In the genomic region with DNA sequence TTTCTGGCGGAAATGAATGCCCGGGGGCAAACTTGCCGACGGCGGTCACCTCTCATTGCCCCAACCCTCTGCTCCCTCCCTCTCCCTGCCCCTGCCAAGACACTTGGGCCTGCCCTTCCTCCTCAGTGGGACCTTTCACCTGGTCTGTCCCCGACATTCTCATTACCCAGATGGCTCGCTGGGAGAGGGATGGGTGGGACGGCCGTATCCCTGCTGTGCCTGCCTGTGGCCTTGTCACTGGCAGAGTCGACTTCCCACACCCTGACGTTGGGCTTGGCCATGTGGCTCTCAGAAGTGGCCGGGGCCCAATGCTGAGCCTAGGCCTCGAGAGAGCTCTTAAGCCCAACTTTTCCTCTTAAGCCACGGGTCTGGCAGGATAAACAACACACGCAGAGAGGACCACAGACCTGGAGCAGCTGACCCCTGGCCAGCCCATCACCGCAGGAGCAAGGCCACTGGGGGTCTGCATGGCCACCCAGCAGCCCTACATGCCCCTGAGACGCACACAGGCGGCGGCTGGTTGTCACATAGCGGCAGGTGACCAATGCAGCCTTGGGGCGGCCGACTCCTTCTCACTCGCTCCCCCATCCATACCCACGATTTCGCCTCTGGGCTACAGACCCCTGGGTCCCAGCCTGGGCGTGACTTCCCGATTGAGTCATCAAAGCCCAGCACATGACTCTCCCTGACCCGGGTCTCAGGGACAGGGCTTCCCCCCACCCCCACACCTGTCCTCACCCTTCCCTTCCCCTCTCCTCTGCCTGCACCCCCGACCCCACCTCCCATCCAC, we compare ENCODE assay signal across 22 cellular contexts. TPM values are rescaled to one million over a fixed set of nuclear protein-coding genes. Genes with fewer than 3 reads are reported as not detected.
DNase-seq lines count a peak whose midpoint lies in the region; ATAC-seq and TF ChIP-seq lines count a peak whose summit lies in the region.
"Had no signal": no experiment of that assay in that cellular context is flagged by ENCODE, and none has a peak within 500 bp of the region (broad histone marks: within the 10 kb centered on the region; RNA-seq: fewer than 3 reads in every experiment).

No MANE protein-coding gene starts in this region.

- POLR2A ChIA-PET in SK-N-SH (lab: Yijun Ruan, JAX): no interaction called here

- peaks cover 21% of the 10 kb centered on the region for H3K79me2 ChIP-seq in SK-N-SH (ENCODE audit: insufficient read depth)

- DNase-seq in SK-N-SH (peak; percentile 27), NT2/D1 (ENCODE audit: low read depth, low spot score) (no peak), endodermal cell (peak; percentile 45), neuronal stem cell (ENCODE audit: low spot score) (no peak)
- no peak for DNase-seq in activated CD8-positive, alpha-beta memory T cell treated with anti-CD3 and anti-CD28 coated beads, Interleukin-2, amount 50 U/mL, for 4 hours
- DNase-seq: ACHN, DMS79, GM23248, MG63, NCI-H1417, NCI-H1694 treated with DMSO at 0.1 percent for 48 hours, NCI-H2081 treated with DMSO at 0.1 percent for 48 hours, NCI-H2171 treated with DMSO at 0.1 percent for 48 hours, NCI-H524 treated with DMSO at 0.1 percent for 48 hours, SHP77 treated with DMSO at 0.1 percent for 48 hours had no signal

- no peaks in the 10 kb centered on the region for H3K27me3 Mint-ChIP-seq in endodermal cell (ENCODE audit: insufficient read depth)

- TF ChIP-seq CTCF in SK-N-SH (IDR thresholded peaks at IDR 0.05) (no peak), endodermal cell (conservative IDR thresholded peaks at IDR 0.05) (no peak)

- peaks cover 11% of the 10 kb centered on the region for H3F3A ChIP-seq in SK-N-SH (replicated peaks; ENCODE audit: insufficient read depth)

- peaks cover 21% of the 10 kb centered on the region for H3K9me3 Mint-ChIP-seq in endodermal cell

- H3K4me1 ChIP-seq in SK-N-SH (ENCODE audit: control insufficient read depth in 1 of 2, insufficient read depth in 2 of 2, low read depth in 1 of 2, low read length in 1 of 2) (peaks cover 0 to 2% of the 10 kb centered on the region in 2 experiments; a peak in 1 of 4 replicates), NT2/D1 (ENCODE audit: insufficient read depth, insufficient read length) (peaks cover 11% of the 10 kb centered on the region), endodermal cell (ENCODE audit: control insufficient read depth, insufficient read depth, low read length) (no peaks in the 10 kb centered on the region), neuronal stem cell (ENCODE audit: control insufficient read depth in 2 of 2, insufficient read depth in 1 of 2, low read depth in 1 of 2, low read length in 2 of 2) (no peaks in the 10 kb centered on the region)

- H3K9me3 ChIP-seq in SK-N-SH: peaks cover 8% of the 10 kb centered on the region
- peaks cover 16% of the 10 kb centered on the region; the same call in 1 of the 2 replicates for H3K9me3 ChIP-seq in NT2/D1 (ENCODE audit: insufficient read depth, low read length)
- peaks cover 17% of the 10 kb centered on the region for H3K9me3 ChIP-seq in endodermal cell (ENCODE audit: control insufficient read depth, low read length)
- peaks cover 2 to 13% of the 10 kb centered on the region in 2 donors for H3K9me3 ChIP-seq in neuronal stem cell (replicated peaks in 1 of 2; ENCODE audit: control insufficient read depth in 2 of 2, insufficient read depth in 1 of 2, low read depth in 1 of 2, low read length in 2 of 2)
- H3K9me3 ChIP-seq: MG63 had no signal

- ATAC-seq in SK-N-SH treated with all-trans-retinoic acid at 6 μM for 48 hours: no peak
- ATAC-seq in GM18505 (IDR thresholded peaks at IDR 0.05; ENCODE audit: unreplicated experiment): no peak
- ATAC-seq in HG03280 (IDR thresholded peaks at IDR 0.05; ENCODE audit: unreplicated experiment): no peak
- ATAC-seq: GM12878, HCT116 had no signal

- no peak overlapping the region for H3K4ac ChIP-seq in neuronal stem cell (ENCODE audit: low read length)

- H3K9me2 ChIP-seq in SK-N-SH: no peaks in the 10 kb centered on the region

- no peak overlapping the region for H2AFZ ChIP-seq in SK-N-SH (ENCODE audit: low read depth)
- no peak overlapping the region for H2AFZ ChIP-seq in neuronal stem cell (ENCODE audit: low read length)
- H2AFZ ChIP-seq: GM23248 had no signal

- peak overlapping the region; percentile 30 for H3K27ac Mint-ChIP-seq in endodermal cell

- H2BK12ac ChIP-seq in neuronal stem cell (ENCODE audit: low read length): no peak overlapping the region

- H4K20me1 ChIP-seq in SK-N-SH (ENCODE audit: insufficient read depth): peaks cover under 1% of the 10 kb centered on the region; the same call in 1 of the 2 replicates

- no peak for TF ChIP-seq POLR2A in GM18505 (IDR thresholded peaks at IDR 0.05; ENCODE audit: borderline replicate concordance, extremely low read depth, insufficient read depth, insufficient read length)

- WGBS in SK-N-SH (ENCODE audit: low lambda C conversion rate): 93% methylated on average over 25 of the region's 29 CpGs
- 87 to 93% methylated on average over 9 to 28 of the region's 29 CpGs for WGBS in endodermal cell (ENCODE audit: insufficient coverage in 1 of 2, insufficient read length in 1 of 2), 2 experiments
- no CpG with 5 or more reads among the region's 29 CpGs for WGBS in neuronal stem cell (ENCODE audit: extremely low coverage in 2 of 2, insufficient read length in 2 of 2, insufficient replicate concordance in 1 of 2), 2 donors

- H3K4me2 ChIP-seq in SK-N-SH (no peak overlapping the region), neuronal stem cell (ENCODE audit: insufficient read depth, low read length, poor library complexity, severe bottlenecking) (no peak overlapping the region)

- H3K36me3 Mint-ChIP-seq in endodermal cell (ENCODE audit: low read depth): peaks cover 74% of the 10 kb centered on the region

- H2BK15ac ChIP-seq in neuronal stem cell (ENCODE audit: low read length): no peak overlapping the region

- H3K27ac ChIP-seq in SK-N-SH (ENCODE audit: low read depth in 2 of 2, low read length in 1 of 2) (no peak overlapping the region), endodermal cell (ENCODE audit: low read depth, low read length) (no peak overlapping the region), neuronal stem cell (replicated peaks; ENCODE audit: low read length) (no peak overlapping the region)
- H3K27ac ChIP-seq: 22Rv1, C4-2B, GM23248 had no signal

- CTCF ChIA-PET in SK-N-SH (lab: Yijun Ruan, JAX): interaction anchor here (0.8 kb wide), 1 partner anchor 83 kb away, joined by 3 read pairs; no protein-coding TSS in a partner anchor

- no peak overlapping the region for H3K14ac ChIP-seq in neuronal stem cell (ENCODE audit: low read length)

- H3K4me3 ChIP-seq in SK-N-SH (ENCODE audit: low read depth in 2 of 2, low read length in 1 of 2) (no peak overlapping the region), NT2/D1 (ENCODE audit: insufficient read length, low read depth) (no peak overlapping the region), endodermal cell (ENCODE audit: low read length) (no peak overlapping the region), neuronal stem cell (ENCODE audit: low read length in 2 of 2) (no peak overlapping the region)
- H3K4me3 ChIP-seq: GM12878, GM23248, MG63 had no signal

- no peak overlapping the region for H3K4me3 Mint-ChIP-seq in endodermal cell

- no peaks in the 10 kb centered on the region for H3K4me1 Mint-ChIP-seq in endodermal cell

- no peak for TF ChIP-seq RAD21 in SK-N-SH (IDR thresholded peaks at IDR 0.05; ENCODE audit: low read length)

- H3K36me3 ChIP-seq in SK-N-SH (replicated peaks in 1 of 2; ENCODE audit: control insufficient read depth in 1 of 2, insufficient read depth in 2 of 2, low read length in 1 of 2) (peaks cover 32 to 63% of the 10 kb centered on the region in 2 experiments), NT2/D1 (ENCODE audit: insufficient read depth, insufficient read length, low read length) (no peaks in the 10 kb centered on the region), endodermal cell (ENCODE audit: control insufficient read depth, insufficient read depth, low read length) (peaks cover 78% of the 10 kb centered on the region), neuronal stem cell (replicated peaks in 1 of 2; ENCODE audit: control insufficient read depth in 2 of 2, insufficient read depth in 2 of 2, low read length in 2 of 2) (peaks cover 15 to 82% of the 10 kb centered on the region in 2 donors)

- H3K79me1 ChIP-seq in neuronal stem cell (ENCODE audit: low read depth, low read length): no peaks in the 10 kb centered on the region

- no peak overlapping the region for H2AK5ac ChIP-seq in neuronal stem cell (ENCODE audit: low read depth, low read length)

- H3K18ac ChIP-seq in neuronal stem cell (ENCODE audit: low read length): peak overlapping the region; percentile 48

- no peak overlapping the region for H4K91ac ChIP-seq in neuronal stem cell (ENCODE audit: low read depth, low read length, poor library complexity)

- no peak overlapping the region for H2BK120ac ChIP-seq in neuronal stem cell (ENCODE audit: low read depth, low read length)

- H3K27me3 ChIP-seq in SK-N-SH (ENCODE audit: insufficient read depth): no peaks in the 10 kb centered on the region
- H3K27me3 ChIP-seq in NT2/D1 (ENCODE audit: insufficient read depth, insufficient read length): no peaks in the 10 kb centered on the region
- no peaks in the 10 kb centered on the region for H3K27me3 ChIP-seq in endodermal cell (ENCODE audit: control insufficient read depth, insufficient read depth, low read length, poor library complexity, severe bottlenecking)
- no peaks in the 10 kb centered on the region for H3K27me3 ChIP-seq in neuronal stem cell (ENCODE audit: control insufficient read depth in 3 of 3, insufficient read depth in 3 of 3, low read depth in 1 of 3, low read length in 3 of 3)
- H3K27me3 ChIP-seq: MG63 had no signal

- H3K9ac ChIP-seq in SK-N-SH: no peak overlapping the region
- H3K9ac ChIP-seq in NT2/D1 (ENCODE audit: insufficient read length, low read depth): peak overlapping the region; percentile 21
- no peak overlapping the region for H3K9ac ChIP-seq in endodermal cell (ENCODE audit: extremely low read depth, low read length, poor library complexity, severe bottlenecking)
- H3K9ac ChIP-seq in neuronal stem cell (ENCODE audit: low read depth, low read length, poor library complexity): no peak overlapping the region
- H3K9ac ChIP-seq: GM23248 had no signal

- H4K8ac ChIP-seq in neuronal stem cell (ENCODE audit: low read depth, low read length): no peak overlapping the region

- no peak for TF ChIP-seq EP300 in SK-N-SH (IDR thresholded peaks at IDR 0.05; ENCODE audit: borderline replicate concordance in 1 of 2, low read depth in 1 of 2, low read length in 1 of 2)

- no peak overlapping the region for H2BK5ac ChIP-seq in neuronal stem cell (ENCODE audit: low read length)

- H3K23ac ChIP-seq in neuronal stem cell (ENCODE audit: low read depth, low read length, poor library complexity): no peak overlapping the region

TF ChIP-seq in SK-N-SH, 30 proteins besides CTCF, POLR2A, EP300 and RAD21 (continues in another document):
- no peak for TF ChIP-seq RCOR1 (IDR thresholded peaks at IDR 0.05; ENCODE audit: low read length)

TF ChIP-seq in SK-N-SH treated with all-trans-retinoic acid at 6 μM for 48 hours, 23 proteins besides CTCF, POLR2A, EP300 and RAD21 (continues in another document):
- TF ChIP-seq ESRRG (CRISPR knock-in tag; IDR thresholded peaks at IDR 0.05): no peak

RNA-seq across cellular contexts. Expression of a gene that starts 40.1 kb away (rescaled TPM):
- polyA plus RNA-seq in SK-N-SH (2012; rRNA removed): 11.2 and 12.3 TPM in 2 replicates
- polyA plus RNA-seq in SK-N-SH (2012; cell fraction: cytosol; rRNA removed): 4.4 and 8.9 TPM in 2 replicates
- polyA plus RNA-seq in SK-N-SH (2012; cell fraction: nucleus; rRNA removed): 18.5 and 19.4 TPM in 2 replicates
- total RNA-seq in endodermal cell: 10 to 100 TPM; 15.0 to 23.8 TPM
- polyA plus RNA-seq in endodermal cell (2013, experiment 1 of 2): 34.8 TPM
- 30.5 TPM for polyA plus RNA-seq in endodermal cell (2013, experiment 2 of 2)
- polyA plus RNA-seq in neuronal stem cell (2013, experiment 1 of 2): 29.0 TPM
- polyA plus RNA-seq in neuronal stem cell (2013, experiment 2 of 2): 28.9 TPM

Comparison
In these comparisons a context has a peak if more than half of its experiments do, and no peak if none do; other contexts are left out.
1. DNase-seq: peak in SK-N-SH (single experiment) and endodermal cell (single experiment); none in NT2/D1 (single experiment), neuronal stem cell (single experiment) and activated CD8-positive, alpha-beta memory T cell treated with anti-CD3 and anti-CD28 coated beads, Interleukin-2, amount 50 U/mL, for 4 hours (single experiment).